ENCODE assay signal across 13 cellular contexts in genomic region chrX:22032084-22032483, GRCh38.
"Had no signal": no experiment of that assay in that cellular context is flagged by ENCODE, and none has a peak within 500 bp of the region (broad histone marks: within the 10 kb centered on the region; RNA-seq: fewer than 3 reads in every experiment).

Gene PHEX (plus strand): TSS chrX:22032325. CDS start chrX:22033006, 681 bp downstream.

- ATAC-seq: left colon, psoas muscle, right lobe of liver had no signal

- H3K27ac ChIP-seq: ascending aorta, dorsolateral prefrontal cortex, esophagus muscularis mucosa, psoas muscle, right lobe of liver, stomach, uterus had no signal

- H3K4me1 ChIP-seq: ascending aorta, esophagus muscularis mucosa, psoas muscle, right lobe of liver, stomach, uterus had no signal

- H3K9me3 ChIP-seq: ascending aorta, esophagus muscularis mucosa, psoas muscle, right lobe of liver, uterus had no signal

- DNase-seq: activated T-cell treated with anti-CD3 and anti-CD28 coated beads, Interleukin-2, amount 50 U/mL, for 1 hour; dorsolateral prefrontal cortex; glutamatergic neuron; left colon; psoas muscle; right lobe of liver; stomach; T1000; uterus had no signal

- H3K27me3 ChIP-seq: ascending aorta, esophagus muscularis mucosa, right lobe of liver, stomach, uterus had no signal

- H3K4me3 ChIP-seq: ascending aorta, dorsolateral prefrontal cortex, esophagus muscularis mucosa, lung, psoas muscle, right lobe of liver, stomach, uterus had no signal

- H3K36me3 ChIP-seq: ascending aorta, esophagus muscularis mucosa, right lobe of liver, stomach, uterus had no signal

- FAIRE-seq: bronchial epithelial cell had no signal
